Comparison of ENCODE assay signal across 36 cellular contexts in genomic region chr20:787827-788226, GRCh38. TPM values are rescaled to one million over a fixed set of nuclear protein-coding genes. Genes with fewer than 3 reads are reported as not detected.
"Had no signal": no experiment of that assay in that cellular context is flagged by ENCODE, and none has a peak within 500 bp of the region (broad histone marks: within the 10 kb centered on the region; RNA-seq: fewer than 3 reads in every experiment).

No MANE protein-coding gene starts in this region.

- FAIRE-seq: astrocyte, TTC549 had no signal

- H3K4me1 ChIP-seq: adrenal gland, body of pancreas, breast epithelium had no signal

- H3K36me3 ChIP-seq: adrenal gland, brain microvascular endothelial cell, breast epithelium had no signal

- H3K27ac ChIP-seq: adrenal gland, body of pancreas, brain microvascular endothelial cell, breast epithelium, VCaP had no signal

- H3K4me3 ChIP-seq: adrenal gland, body of pancreas, breast epithelium had no signal

- DNase-seq: activated B cell treated with CpG ODN at 0.5 μM for 24 hours; activated CD4-positive, alpha-beta memory T cell treated with anti-CD3 and anti-CD28 coated beads for 36 hours; activated CD4-positive, alpha-beta T cell treated with anti-CD3 and anti-CD28 coated beads for 4 hours; activated CD4-positive, alpha-beta T cell treated with anti-CD3 and anti-CD28 coated beads, Interleukin-2, amount 10 ng/mL, durations not matched to agents 24 days and 14 days; activated CD4-positive, alpha-beta T cell treated with anti-CD3 and anti-CD28 coated beads, Interleukin-2, amount 50 U/mL, for 1 hour; activated CD4-positive, alpha-beta T cell treated with anti-CD3 and anti-CD28 coated beads, Interleukin-2, amount 50 U/mL, for 4 hours; activated CD4-positive, CD25-positive, alpha-beta regulatory T cell treated with anti-CD3 and anti-CD28 coated beads, Interleukin-2, amount 50 U/mL, for 72 hours; activated CD8-positive, alpha-beta memory T cell treated with anti-CD3 and anti-CD28 coated beads, Interleukin-2, amount 50 U/mL, for 4 hours; activated CD8-positive, alpha-beta T cell treated with anti-CD3 and anti-CD28 coated beads for 36 hours; activated effector memory CD4-positive, alpha-beta T cell treated with anti-CD3 and anti-CD28 coated beads, Interleukin-2, amount 50 U/mL, for 16 hours; activated gamma-delta T cell treated with Interleukin-2 at 50 U/mL for 16 hours; activated naive CD4-positive, alpha-beta T cell; activated naive CD4-positive, alpha-beta T cell treated with anti-CD3 and anti-CD28 coated beads for 36 hours; activated naive CD4-positive, alpha-beta T cell treated with anti-CD3 and anti-CD28 coated beads, Interleukin-2, amount 50 U/mL, for 16 hours; activated naive CD8-positive, alpha-beta T cell treated with anti-CD3 and anti-CD28 coated beads for 36 hours; activated T-cell treated with anti-CD3 and anti-CD28 coated beads for 4 hours; activated T-cell treated with anti-CD3 and anti-CD28 coated beads, Interleukin-2, amount 50 U/mL, for 1 hour; activated T-cell treated with anti-CD3 and anti-CD28 coated beads, Interleukin-2, amount 50 U/mL, for 4 hours; activated T-cell treated with anti-CD3 and anti-CD28 coated beads, Interleukin-2, amount 50 U/mL, for 72 hours; adrenal gland; amniotic stem cell; aorta; body of pancreas; brain microvascular endothelial cell; central memory CD4-positive, alpha-beta T cell; T-helper 1 cell; T-helper 2 cell; T-helper 9 cell had no signal

- H3K27me3 ChIP-seq: body of pancreas, brain microvascular endothelial cell, breast epithelium had no signal

- H3K9me3 ChIP-seq: adrenal gland had no signal

- ATAC-seq: activated CD8-positive, alpha-beta T cell treated with anti-CD3 and anti-CD28 coated beads for 36 hours; activated naive CD4-positive, alpha-beta T cell treated with anti-CD3 and anti-CD28 coated beads, Interleukin-2, amount 50 U/mL, for 72 hours; activated T-cell treated with anti-CD3 and anti-CD28 coated beads, Interleukin-2, amount 50 U/mL, for 4 hours; activated T-cell treated with anti-CD3 and anti-CD28 coated beads, Interleukin-2, amount 50 U/mL, for 72 hours; activated T-helper 17 cell treated with anti-CD3 and anti-CD28 coated beads, Interleukin-2, amount 50 U/mL, for 72 hours; body of pancreas had no signal

RNA-seq across cellular contexts. Expression of gene SLC52A3, which starts 19.5 kb away (rescaled TPM):
- total RNA-seq: activated B cell treated with CpG ODN at 0.5 μM for 24 hours; activated CD4-positive, alpha-beta memory T cell treated with anti-CD3 and anti-CD28 coated beads for 36 hours; activated CD4-positive, alpha-beta T cell treated with anti-CD3 and anti-CD28 coated beads, Interleukin-2, amount 10 ng/mL, durations not matched to agents 24 days and 14 days; activated CD8-positive, alpha-beta memory T cell treated with anti-CD3 and anti-CD28 coated beads for 36 hours; activated CD8-positive, alpha-beta T cell treated with anti-CD3 and anti-CD28 coated beads for 36 hours; activated naive CD4-positive, alpha-beta T cell treated with anti-CD3 and anti-CD28 coated beads for 36 hours; activated naive CD4-positive, alpha-beta T cell treated with anti-CD3 and anti-CD28 coated beads, Interleukin-2, amount 50 U/mL, for 72 hours; activated T-cell treated with anti-CD3 and anti-CD28 coated beads, Interleukin-2, amount 50 U/mL, for 4 hours; activated T-cell treated with anti-CD3 and anti-CD28 coated beads, Interleukin-2, amount 50 U/mL, for 72 hours; activated T-helper 1 cell treated with anti-CD3 and anti-CD28 coated beads, Interleukin-12 subunit alpha, Interleukin-12 subunit beta, Interleukin-2, Interleukin-4 antibody, amounts not matched to agents 30 ng/mL and 10 ng/mL and 1 ng/mL, durations not matched to agents 14 hours and 24 hours and 36 hours; activated T-helper 17 cell treated with anti-CD3 and anti-CD28 coated beads, Interleukin-2, amount 50 U/mL, for 72 hours had no signal
